In the genomic region with DNA sequence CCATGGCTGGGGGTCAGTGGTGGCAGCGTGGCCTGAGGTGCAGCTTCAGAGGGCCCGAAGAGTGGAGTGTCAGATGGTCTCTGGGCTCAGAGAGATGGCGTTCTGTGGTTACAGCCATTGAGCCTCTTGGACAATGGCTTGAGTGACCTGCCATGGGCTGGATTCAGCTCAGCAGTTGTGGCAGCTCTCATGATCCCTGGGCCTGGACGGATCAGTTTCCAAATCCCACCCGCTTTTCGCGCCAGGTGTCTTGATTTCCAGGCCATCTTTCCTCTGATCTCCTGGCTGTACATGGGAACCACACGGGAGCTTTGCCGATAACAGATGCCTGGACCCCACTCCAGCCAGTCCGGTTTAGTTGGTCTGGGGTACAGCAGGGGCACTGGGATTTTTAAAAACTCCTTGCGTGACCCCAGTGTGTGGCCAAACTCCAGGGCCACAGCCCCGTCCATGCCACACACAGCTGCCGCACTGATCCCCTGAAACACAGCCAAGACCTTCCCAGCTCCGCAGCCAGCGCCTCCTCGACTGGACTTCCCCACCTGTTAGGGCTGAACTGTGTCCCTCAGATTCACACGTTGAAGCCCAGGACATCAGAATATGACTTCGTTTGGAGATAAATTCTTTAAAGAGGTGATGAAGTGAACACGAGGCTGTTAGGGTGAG, we compare ENCODE assay signal across 12 cellular contexts.
DNase-seq lines count a peak whose midpoint lies in the region; ATAC-seq and TF ChIP-seq lines count a peak whose summit lies in the region.
"Had no signal": no experiment of that assay in that cellular context is flagged by ENCODE, and none has a peak within 500 bp of the region (broad histone marks: within the 10 kb centered on the region; RNA-seq: fewer than 3 reads in every experiment).

No MANE protein-coding gene starts in this region.

- no peak for TF ChIP-seq CTCF in PC-3 (conservative IDR thresholded peaks at IDR 0.05; ENCODE audit: low read depth, low read length)
- TF ChIP-seq CTCF in chondrocyte (IDR thresholded peaks at IDR 0.05) = no peak
- no peak for TF ChIP-seq CTCF in lower lobe of right lung (IDR thresholded peaks at IDR 0.05)

- POLR2A ChIA-PET in PC-3 (lab: Charles Lee; ENCODE audit: unreplicated experiment) = interaction anchor here (0.6 kb wide), 1 partner anchor 17 kb away, joined by 6 read pairs; no protein-coding TSS in a partner anchor

- H3K27me3 Mint-ChIP-seq in chondrocyte (ENCODE audit: low read depth) = no peaks in the 10 kb centered on the region

- peak overlapping the region; percentile 55; the same call in 1 of the 2 replicates for H2AFZ ChIP-seq in PC-3 (ENCODE audit: low read length)
- no peak overlapping the region for H2AFZ ChIP-seq in neuronal stem cell (ENCODE audit: low read length)
- H2AFZ ChIP-seq: PC-9 had no signal

- peaks cover 5% of the 10 kb centered on the region for H3K36me3 Mint-ChIP-seq in chondrocyte (ENCODE audit: low read depth)

- H3K27ac ChIP-seq in PC-3 (ENCODE audit: low read length) (no peak overlapping the region), neuronal stem cell (replicated peaks; ENCODE audit: low read length) (no peak overlapping the region), lower lobe of right lung (no peak overlapping the region)
- H3K27ac ChIP-seq: PC-9 had no signal

- H3K9ac ChIP-seq in PC-3 (ENCODE audit: low read length) (no peak overlapping the region), neuronal stem cell (ENCODE audit: low read depth, low read length, poor library complexity) (no peak overlapping the region)

- H3K23ac ChIP-seq in neuronal stem cell (ENCODE audit: low read depth, low read length, poor library complexity) = no peak overlapping the region

- H4K8ac ChIP-seq in neuronal stem cell (ENCODE audit: low read depth, low read length) = no peak overlapping the region

- no peaks in the 10 kb centered on the region for H3K9me2 ChIP-seq in PC-3 (replicated peaks; ENCODE audit: low read length)

- no peak overlapping the region for H2BK120ac ChIP-seq in neuronal stem cell (ENCODE audit: low read depth, low read length)

- H3K79me2 ChIP-seq in PC-3 (ENCODE audit: low read length) = no peaks in the 10 kb centered on the region

- no CpG with 5 or more reads among the region's 19 CpGs for WGBS in neuronal stem cell (ENCODE audit: extremely low coverage in 2 of 2, insufficient read length in 2 of 2, insufficient replicate concordance in 1 of 2), 2 donors

- H3K9me3 Mint-ChIP-seq in chondrocyte (ENCODE audit: low read depth) = peaks cover 6% of the 10 kb centered on the region

- no peak overlapping the region for H2BK5ac ChIP-seq in neuronal stem cell (ENCODE audit: low read length)

- DNase-seq in PC-3 (no peak), chondrocyte (ENCODE audit: low spot score) (peak; percentile 50), neuronal stem cell (ENCODE audit: low spot score) (no peak), ureter (ENCODE audit: low spot score) (no peak), cardiac septum (ENCODE audit: low spot score) (no peak), NK-92 (lab: John Stamatoyannopoulos, UW; ENCODE audit: unreplicated experiment) (no peak), lower lobe of right lung (no peak)
- DNase-seq: KG1, NCI-H1694 treated with DMSO at 0.1 percent for 48 hours, NCI-H774 had no signal

- no peak overlapping the region for H3K14ac ChIP-seq in neuronal stem cell (ENCODE audit: low read length)

- peak overlapping the region; percentile 76 for H2AK5ac ChIP-seq in neuronal stem cell (ENCODE audit: low read depth, low read length)

- H3K4me1 Mint-ChIP-seq in chondrocyte (ENCODE audit: low read depth) = peaks cover 42% of the 10 kb centered on the region

- no peaks in the 10 kb centered on the region for H3K27me3 ChIP-seq in PC-3 (ENCODE audit: low read length)
- H3K27me3 ChIP-seq in neuronal stem cell (ENCODE audit: control insufficient read depth in 3 of 3, insufficient read depth in 3 of 3, low read depth in 1 of 3, low read length in 3 of 3) = no peaks in the 10 kb centered on the region
- H3K27me3 ChIP-seq in lower lobe of right lung (ENCODE audit: low read depth) = no peaks in the 10 kb centered on the region

- ATAC-seq in PC-3 (no peak), lower lobe of right lung (no peak)

- intact Hi-C loops in PC-3 (cut with micrococcal nuclease) (no loop called here), cardiac septum (cut with DNase I) (no loop called here), lower lobe of right lung (cut with DNase I) (no loop called here)

- H2BK15ac ChIP-seq in neuronal stem cell (ENCODE audit: low read length) = no peak overlapping the region

- no peak overlapping the region for H3K4me2 ChIP-seq in PC-3 (ENCODE audit: low read length)
- H3K4me2 ChIP-seq in neuronal stem cell (ENCODE audit: insufficient read depth, low read length, poor library complexity, severe bottlenecking) = no peak overlapping the region
- H3K4me2 ChIP-seq: PC-9 had no signal

- H3K4me3 ChIP-seq in PC-3 (ENCODE audit: low read length) (no peak overlapping the region), neuronal stem cell (ENCODE audit: low read length in 2 of 2) (no peak overlapping the region), lower lobe of right lung (no peak overlapping the region)
- H3K4me3 ChIP-seq: PC-9 had no signal

- H3K4ac ChIP-seq in neuronal stem cell (ENCODE audit: low read length) = no peak overlapping the region

- no TSS peak for BruUV-seq in PC-3 (replicated peaks; lab: Mats Ljungman, UMichigan)

- H3K79me1 ChIP-seq in neuronal stem cell (ENCODE audit: low read depth, low read length) = no peaks in the 10 kb centered on the region

- no peaks in the 10 kb centered on the region for H3F3A ChIP-seq in PC-3 (ENCODE audit: low read length, unreplicated experiment)

- H3K4me3 Mint-ChIP-seq in chondrocyte (ENCODE audit: unreplicated experiment) = no peak overlapping the region
- H3K4me3 Mint-ChIP-seq: CD14-positive monocyte had no signal

- peak overlapping the region; percentile 9 for H4K91ac ChIP-seq in neuronal stem cell (ENCODE audit: low read depth, low read length, poor library complexity)

- no peaks in the 10 kb centered on the region for H3K36me3 ChIP-seq in PC-3 (ENCODE audit: low read depth, low read length)
- H3K36me3 ChIP-seq in neuronal stem cell (replicated peaks in 1 of 2; ENCODE audit: control insufficient read depth in 2 of 2, insufficient read depth in 2 of 2, low read length in 2 of 2) = no peaks in the 10 kb centered on the region
- H3K36me3 ChIP-seq in lower lobe of right lung = no peaks in the 10 kb centered on the region

- CTCF ChIA-PET in PC-3 (lab: Charles Lee) = no interaction called here

- no peak overlapping the region for H2BK12ac ChIP-seq in neuronal stem cell (ENCODE audit: low read length)

- H3K4me1 ChIP-seq in PC-3 (ENCODE audit: insufficient read depth, low read length) (peaks cover 11% of the 10 kb centered on the region), neuronal stem cell (ENCODE audit: control insufficient read depth in 2 of 2, insufficient read depth in 1 of 2, low read depth in 1 of 2, low read length in 2 of 2) (peaks cover 24 to 25% of the 10 kb centered on the region in 2 donors), lower lobe of right lung (peaks cover 13% of the 10 kb centered on the region)

- no peaks in the 10 kb centered on the region for H4K20me1 ChIP-seq in PC-3 (ENCODE audit: low read length)

- H3K18ac ChIP-seq in neuronal stem cell (ENCODE audit: low read length) = peak overlapping the region; percentile 30

- H3K27ac Mint-ChIP-seq in chondrocyte (ENCODE audit: unreplicated experiment) = no peak overlapping the region
- H3K27ac Mint-ChIP-seq: CD14-positive monocyte had no signal

- H3K9me3 ChIP-seq in PC-3 (ENCODE audit: low read length) (no peaks in the 10 kb centered on the region), neuronal stem cell (replicated peaks in 1 of 2; ENCODE audit: control insufficient read depth in 2 of 2, insufficient read depth in 1 of 2, low read depth in 1 of 2, low read length in 2 of 2) (peaks cover 7 to 14% of the 10 kb centered on the region in 2 donors), lower lobe of right lung (no peaks in the 10 kb centered on the region)
